ENCODE assay signal across 29 cellular contexts in the genomic region with DNA sequence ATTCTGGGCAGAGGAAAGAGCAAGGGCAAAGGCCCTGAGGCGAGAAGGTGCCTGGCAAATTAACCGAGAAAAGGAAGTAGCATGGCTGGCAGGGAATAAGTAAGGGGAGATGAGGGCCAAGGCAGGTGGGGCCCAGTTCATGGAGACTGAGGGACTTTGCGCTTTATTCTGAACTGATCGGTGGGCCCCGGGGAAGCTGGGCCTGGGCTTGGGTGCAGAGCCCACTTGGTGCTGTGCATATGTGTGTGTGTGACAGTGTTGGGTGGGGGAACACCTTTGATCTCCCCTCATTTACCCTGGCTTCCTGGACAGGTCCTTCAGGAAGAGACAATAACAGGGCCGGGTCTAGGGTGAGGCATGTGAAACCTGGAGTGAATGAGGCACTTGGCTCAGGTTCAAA. TPM values are rescaled to one million over a fixed set of nuclear protein-coding genes. Genes with fewer than 3 reads are reported as not detected.
A peak's percentile ranks its signal among the peaks of the same experiment; 100 is the strongest.
DNase-seq lines count a peak whose midpoint lies in the region; ATAC-seq and TF ChIP-seq lines count a peak whose summit lies in the region.
"Had no signal": no experiment of that assay in that cellular context is flagged by ENCODE, and none has a peak within 500 bp of the region (broad histone marks: within the 10 kb centered on the region; RNA-seq: fewer than 3 reads in every experiment).

No MANE protein-coding gene starts in this region.

- WGBS in mesodermal cell (ENCODE audit: insufficient coverage in 2 of 2), 2 experiments: 88 to 90% methylated on average over 4 of the region's 6 CpGs
- 93% methylated on average over 6 of the region's 6 CpGs for WGBS in smooth muscle cell (ENCODE audit: low lambda C conversion rate)

- no peak overlapping the region for H3K9ac ChIP-seq in smooth muscle cell (ENCODE audit: low read depth)

- peaks cover 32% of the 10 kb centered on the region for H3K79me2 ChIP-seq in smooth muscle cell (ENCODE audit: low read depth)

- POLR2A ChIA-PET in HEK293 (lab: Yijun Ruan, JAX): no interaction called here

- no peaks in the 10 kb centered on the region for H3K27me3 ChIP-seq in smooth muscle cell (ENCODE audit: low read depth)

- H3K27ac ChIP-seq in HEK293 (ENCODE audit: extremely low read depth, low read depth, low read length) (no peak overlapping the region), caudate nucleus (ENCODE audit: low read depth, low read length) (peak overlapping the region; percentile 42), mesodermal cell (ENCODE audit: low read depth, low read length, severe bottlenecking) (peak overlapping the region; percentile 49), smooth muscle cell (ENCODE audit: low read depth) (peak overlapping the region; percentile 17)
- H3K27ac ChIP-seq: A549, colonic mucosa, suprapubic skin, WERI-Rb-1 had no signal

- H3K36me3 ChIP-seq in HEK293 (ENCODE audit: control insufficient read depth in 2 of 2, insufficient read depth in 1 of 2, low read length in 2 of 2) (no peaks in the 10 kb centered on the region), mesodermal cell (ENCODE audit: control insufficient read depth, insufficient read depth, low read length) (peaks cover 14% of the 10 kb centered on the region), smooth muscle cell (ENCODE audit: low read depth) (no peaks in the 10 kb centered on the region)
- H3K36me3 ChIP-seq: colonic mucosa, suprapubic skin had no signal

- H2AFZ ChIP-seq in smooth muscle cell (ENCODE audit: low read depth): no peak overlapping the region

- DNase-seq in caudate nucleus (lab: John Stamatoyannopoulos, UW) (no peak), smooth muscle cell (lab: John Stamatoyannopoulos, UW; ENCODE audit: unreplicated experiment) (no peak)
- DNase-seq: activated CD4-positive, alpha-beta T cell treated with anti-CD3 and anti-CD28 coated beads for 48 hours; activated effector memory CD4-positive, alpha-beta T cell treated with Interleukin-2 at 50 U/mL for 16 hours; activated T-cell treated with anti-CD3 and anti-CD28 coated beads, Interleukin-2, amount 50 U/mL, for 1 hour; AML-193; CD4-positive, alpha-beta memory T cell; colonic mucosa; effector CD8-positive, alpha-beta T cell; GOT3; MV-4-11; NCI-H1436 treated with DMSO at 0.1 percent for 48 hours; NCI-H226; NCI-H526 treated with DMSO at 0.1 percent for 48 hours; occipital lobe; SHP77; stimulated activated naive B cell treated with anti-CD40 and anti-IgM and Interleukin-4, amounts not matched to agents 10 μg/mL and 1 μg/mL and 100 μg/mL, for 72 hours; T-helper 9 cell; WERI-Rb-1 had no signal

- H4K20me1 ChIP-seq in smooth muscle cell (ENCODE audit: low read depth): peaks cover 13% of the 10 kb centered on the region

- CTCF ChIA-PET in HEK293 (lab: Yijun Ruan, JAX): interaction anchor here (1.1 to 1.8 kb wide), 5 partner anchors 10 to 268 kb away, joined by 3 to 12 read pairs (median 4); no protein-coding TSS in a partner anchor

- H3K9me3 ChIP-seq in HEK293 (ENCODE audit: control insufficient read depth, insufficient read depth, low read depth, low read length) (no peaks in the 10 kb centered on the region), mesodermal cell (ENCODE audit: control insufficient read depth, low read length) (no peaks in the 10 kb centered on the region), smooth muscle cell (replicated peaks; ENCODE audit: low read depth) (no peaks in the 10 kb centered on the region)
- H3K9me3 ChIP-seq: A549, colonic mucosa, suprapubic skin had no signal

- TF ChIP-seq CTCF in HEK293 (tag by site-specific recombination; IDR thresholded peaks at IDR 0.05) (no peak), smooth muscle cell (IDR thresholded peaks at IDR 0.05; ENCODE audit: borderline replicate concordance, insufficient read depth, poor library complexity, severe bottlenecking) (no peak)

- ATAC-seq in GM18868 (IDR thresholded peaks at IDR 0.05; ENCODE audit: unreplicated experiment) (no peak), HG03342 (IDR thresholded peaks at IDR 0.05; ENCODE audit: unreplicated experiment) (no peak), HG02840 (IDR thresholded peaks at IDR 0.05; ENCODE audit: low FRiP score, unreplicated experiment) (no peak), GM21717 (IDR thresholded peaks at IDR 0.05; ENCODE audit: unreplicated experiment) (no peak)
- ATAC-seq: A549; activated naive CD4-positive, alpha-beta T cell treated with anti-CD3 and anti-CD28 coated beads, Interleukin-2, amount 50 U/mL, for 72 hours; left lobe of liver; stimulated activated naive B cell treated with anti-CD40 and anti-IgM and Interleukin-4, amounts not matched to agents 10 μg/mL and 1 μg/mL and 100 μg/mL, for 72 hours had no signal

- H3K4me3 ChIP-seq in HEK293 (ENCODE audit: low read depth, low read length) (no peak overlapping the region), mesodermal cell (ENCODE audit: extremely low read depth, insufficient read depth, low read length, poor library complexity, severe bottlenecking) (no peak overlapping the region), smooth muscle cell (no peak overlapping the region)
- H3K4me3 ChIP-seq: A549, colonic mucosa, suprapubic skin had no signal

- no peaks in the 10 kb centered on the region; the same call in 1 of the 2 replicates for H3K4me1 ChIP-seq in HEK293 (ENCODE audit: control insufficient read depth, insufficient read depth, low read length)
- H3K4me1 ChIP-seq in mesodermal cell (ENCODE audit: control insufficient read depth, insufficient read depth, low read length, poor library complexity, severe bottlenecking): peaks cover 34% of the 10 kb centered on the region
- peaks cover 28% of the 10 kb centered on the region for H3K4me1 ChIP-seq in smooth muscle cell (ENCODE audit: low read depth)

- H3K4me2 ChIP-seq in smooth muscle cell: peak overlapping the region; percentile 41
- H3K4me2 ChIP-seq: A549 had no signal

- H3F3A ChIP-seq in smooth muscle cell (ENCODE audit: low read depth): peaks cover 25% of the 10 kb centered on the region

TF ChIP-seq in HEK293, 187 proteins besides CTCF, POLR2A, EP300 and RAD21 (continues in another document):
- TF ChIP-seq ZNF366 (tag by site-specific recombination; conservative IDR thresholded peaks at IDR 0.05) (no peak), ZNF18 (tag by site-specific recombination; IDR thresholded peaks at IDR 0.05) (no peak), ZFP69B (tag by site-specific recombination; IDR thresholded peaks at IDR 0.05) (peak; percentile 78), FEZF1 (tag by site-specific recombination; IDR thresholded peaks at IDR 0.05) (no peak), ZNF433 (tag by site-specific recombination; IDR thresholded peaks at IDR 0.05; ENCODE audit: low read depth) (no peak)
- TF ChIP-seq, protein P1, sequence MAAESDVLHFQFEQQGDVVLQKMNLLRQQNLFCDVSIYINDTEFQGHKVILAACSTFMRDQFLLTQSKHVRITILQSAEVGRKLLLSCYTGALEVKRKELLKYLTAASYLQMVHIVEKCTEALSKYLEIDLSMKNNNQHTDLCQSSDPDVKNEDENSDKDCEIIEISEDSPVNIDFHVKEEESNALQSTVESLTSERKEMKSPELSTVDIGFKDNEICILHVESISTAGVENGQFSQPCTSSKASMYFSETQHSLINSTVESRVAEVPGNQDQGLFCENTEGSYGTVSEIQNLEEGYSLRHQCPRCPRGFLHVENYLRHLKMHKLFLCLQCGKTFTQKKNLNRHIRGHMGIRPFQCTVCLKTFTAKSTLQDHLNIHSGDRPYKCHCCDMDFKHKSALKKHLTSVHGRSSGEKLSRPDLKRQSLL (tag by site-specific recombination; IDR thresholded peaks at IDR 0.05): no peak
- TF ChIP-seq, protein P2, sequence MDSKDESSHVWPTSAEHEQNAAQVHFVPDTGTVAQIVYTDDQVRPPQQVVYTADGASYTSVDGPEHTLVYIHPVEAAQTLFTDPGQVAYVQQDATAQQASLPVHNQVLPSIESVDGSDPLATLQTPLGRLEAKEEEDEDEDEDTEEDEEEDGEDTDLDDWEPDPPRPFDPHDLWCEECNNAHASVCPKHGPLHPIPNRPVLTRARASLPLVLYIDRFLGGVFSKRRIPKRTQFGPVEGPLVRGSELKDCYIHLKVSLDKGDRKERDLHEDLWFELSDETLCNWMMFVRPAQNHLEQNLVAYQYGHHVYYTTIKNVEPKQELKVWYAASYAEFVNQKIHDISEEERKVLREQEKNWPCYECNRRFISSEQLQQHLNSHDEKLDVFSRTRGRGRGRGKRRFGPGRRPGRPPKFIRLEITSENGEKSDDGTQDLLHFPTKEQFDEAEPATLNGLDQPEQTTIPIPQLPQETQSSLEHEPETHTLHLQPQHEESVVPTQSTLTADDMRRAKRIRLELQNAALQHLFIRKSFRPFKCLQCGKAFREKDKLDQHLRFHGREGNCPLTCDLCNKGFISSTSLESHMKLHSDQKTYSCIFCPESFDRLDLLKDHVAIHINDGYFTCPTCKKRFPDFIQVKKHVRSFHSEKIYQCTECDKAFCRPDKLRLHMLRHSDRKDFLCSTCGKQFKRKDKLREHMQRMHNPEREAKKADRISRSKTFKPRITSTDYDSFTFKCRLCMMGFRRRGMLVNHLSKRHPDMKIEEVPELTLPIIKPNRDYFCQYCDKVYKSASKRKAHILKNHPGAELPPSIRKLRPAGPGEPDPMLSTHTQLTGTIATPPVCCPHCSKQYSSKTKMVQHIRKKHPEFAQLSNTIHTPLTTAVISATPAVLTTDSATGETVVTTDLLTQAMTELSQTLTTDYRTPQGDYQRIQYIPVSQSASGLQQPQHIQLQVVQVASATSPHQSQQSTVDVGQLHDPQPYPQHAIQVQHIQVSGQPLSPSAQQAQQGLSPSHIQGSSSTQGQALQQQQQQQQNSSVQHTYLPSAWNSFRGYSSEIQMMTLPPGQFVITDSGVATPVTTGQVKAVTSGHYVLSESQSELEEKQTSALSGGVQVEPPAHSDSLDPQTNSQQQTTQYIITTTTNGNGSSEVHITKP (tag by site-specific recombination; IDR thresholded peaks at IDR 0.05): no peak

RNA-seq across cellular contexts. Expression of gene MDFI, which starts 2.9 kb away (rescaled TPM):
- polyA plus RNA-seq in mesodermal cell (2013, experiment 1 of 2): 178 TPM
- 145 TPM for polyA plus RNA-seq in mesodermal cell (2013, experiment 2 of 2)
- total RNA-seq in smooth muscle cell: 168 and 172 TPM in 2 replicates
- polyA plus RNA-seq in smooth muscle cell: 92.9 and 102 TPM in 2 replicates
- total RNA-seq: activated naive CD4-positive, alpha-beta T cell treated with anti-CD3 and anti-CD28 coated beads, Interleukin-2, amount 50 U/mL, for 72 hours; CD4-positive, alpha-beta memory T cell; left lobe of liver had no signal
- polyA plus RNA-seq: CD4-positive, alpha-beta memory T cell had no signal
